In the genomic region with DNA sequence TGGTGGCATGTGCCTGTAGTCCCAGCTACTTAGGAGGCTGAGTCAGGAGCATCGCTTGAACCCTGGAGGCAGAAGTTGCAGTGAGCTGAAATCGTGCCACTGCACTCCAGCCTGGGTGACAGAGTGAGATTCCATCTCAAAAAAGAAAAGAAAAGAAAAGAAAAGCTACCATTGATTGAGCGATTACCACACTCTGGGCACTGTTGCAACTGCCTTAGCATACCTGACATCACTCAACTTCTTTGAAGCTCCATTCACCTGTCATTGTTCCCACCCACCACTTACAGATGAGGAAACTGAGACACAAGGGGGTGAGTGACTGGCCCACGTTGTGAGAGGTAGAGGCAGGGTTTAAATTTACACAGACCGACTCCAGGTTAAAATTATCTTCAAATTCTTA, we compare ENCODE assay signal across 33 cellular contexts.
DNase-seq lines count a peak whose midpoint lies in the region; ATAC-seq, FAIRE-seq and TF ChIP-seq lines count a peak whose summit lies in the region.
"Had no signal": no experiment of that assay in that cellular context is flagged by ENCODE, and none has a peak within 500 bp of the region (broad histone marks: within the 10 kb centered on the region; RNA-seq: fewer than 3 reads in every experiment).

No MANE protein-coding gene starts in this region.

- no peaks in the 10 kb centered on the region for H3K27me3 ChIP-seq in HepG2 (ENCODE audit: control insufficient read depth in 1 of 2, insufficient read depth in 2 of 2, low read length in 2 of 2)
- no peaks in the 10 kb centered on the region for H3K27me3 ChIP-seq in right lobe of liver
- H3K27me3 ChIP-seq in trophoblast cell (ENCODE audit: insufficient read depth, low read length): no peaks in the 10 kb centered on the region
- H3K27me3 ChIP-seq: BE2C; BLaER1; BLaER1 treated with 17β-estradiol and CSF1 and Interleukin-3, amounts not matched to agents 10 nM and 100 nM had no signal

- no peaks in the 10 kb centered on the region for H4K20me1 ChIP-seq in HepG2 (ENCODE audit: insufficient read depth, low read length)
- H4K20me1 ChIP-seq: BLaER1; BLaER1 treated with 17β-estradiol and CSF1 and Interleukin-3, amounts not matched to agents 10 nM and 100 nM had no signal

- peaks cover 2% of the 10 kb centered on the region for H3K79me1 ChIP-seq in trophoblast cell (ENCODE audit: low read length)

- H2BK12ac ChIP-seq in trophoblast cell (ENCODE audit: low read length): no peak overlapping the region

- no peak overlapping the region for H2AFZ ChIP-seq in HepG2 (ENCODE audit: low read length)
- H2AFZ ChIP-seq in trophoblast cell (ENCODE audit: insufficient read depth, low read length, poor library complexity): no peak overlapping the region

- H4K8ac ChIP-seq in trophoblast cell (ENCODE audit: low read depth, low read length): no peak overlapping the region

- TF ChIP-seq POLR2A in HepG2 (IDR thresholded peaks at IDR 0.05; ENCODE audit: insufficient read depth in 1 of 2, low read depth in 2 of 2, low read length in 2 of 2) (no peak), right lobe of liver (IDR thresholded peaks at IDR 0.05) (no peak)

- no peak overlapping the region for H3K14ac ChIP-seq in trophoblast cell (ENCODE audit: low read length)

- H3K4me1 ChIP-seq in HepG2 (ENCODE audit: insufficient read depth, low read length): no peaks in the 10 kb centered on the region
- no peaks in the 10 kb centered on the region for H3K4me1 ChIP-seq in right lobe of liver
- peaks cover 0 to 3% of the 10 kb centered on the region in 2 experiments for H3K4me1 ChIP-seq in trophoblast cell (ENCODE audit: control insufficient read depth in 1 of 2, insufficient read depth in 2 of 2, low read length in 2 of 2)
- H3K4me1 ChIP-seq: A549; BE2C; BLaER1; BLaER1 treated with 17β-estradiol and CSF1 and Interleukin-3, amounts not matched to agents 10 nM and 100 nM; Caco-2 had no signal

- H3K23ac ChIP-seq in trophoblast cell (ENCODE audit: low read length): no peak overlapping the region

- H3K79me2 ChIP-seq in HepG2 (ENCODE audit: insufficient read depth, low read length) (no peaks in the 10 kb centered on the region), trophoblast cell (ENCODE audit: control insufficient read depth, insufficient read depth, low read length, poor library complexity) (no peaks in the 10 kb centered on the region)

- H3K4me2 ChIP-seq in HepG2 (ENCODE audit: low read depth, low read length): no peak overlapping the region
- no peak overlapping the region for H3K4me2 ChIP-seq in trophoblast cell (ENCODE audit: low read length)
- H3K4me2 ChIP-seq: A549; BLaER1; BLaER1 treated with 17β-estradiol and CSF1 and Interleukin-3, amounts not matched to agents 10 nM and 100 nM had no signal

- no peaks in the 10 kb centered on the region for H3K36me3 ChIP-seq in HepG2 (replicated peaks in 1 of 2; ENCODE audit: control insufficient read depth in 1 of 2, insufficient read depth in 2 of 2, low read length in 2 of 2)
- no peaks in the 10 kb centered on the region for H3K36me3 ChIP-seq in right lobe of liver
- no peaks in the 10 kb centered on the region for H3K36me3 ChIP-seq in trophoblast cell (ENCODE audit: control insufficient read depth in 1 of 2, insufficient read depth in 2 of 2, low read length in 2 of 2)
- H3K36me3 ChIP-seq: BE2C, BLaER1 had no signal

- no TSS peak for BruUV-seq in HepG2 (replicated peaks; lab: Mats Ljungman, UMichigan)

- H4K91ac ChIP-seq in trophoblast cell (ENCODE audit: low read depth, low read length): no peak overlapping the region

- TF ChIP-seq RAD21 in HepG2 (CRISPR knock-in tag; IDR thresholded peaks at IDR 0.05): no peak

- H3K9ac ChIP-seq in HepG2 (ENCODE audit: insufficient read depth, low read depth, low read length): no peak overlapping the region
- no peak overlapping the region for H3K9ac ChIP-seq in trophoblast cell (ENCODE audit: low read length)
- H3K9ac ChIP-seq: BLaER1; BLaER1 treated with 17β-estradiol and CSF1 and Interleukin-3, amounts not matched to agents 10 nM and 100 nM had no signal

- H4K12ac ChIP-seq in trophoblast cell (ENCODE audit: low read depth, low read length): no peak overlapping the region

- in situ Hi-C loops in HepG2 (cut with HindIII; ENCODE audit: extremely low pct_ligation_motif_present, low pct_unique_long_range_greater_than_20kb): no loop called here

- intact Hi-C loops in HepG2 (cut with micrococcal nuclease; ENCODE audit: unreplicated experiment) (no loop called here), right lobe of liver (cut with DNase I) (no loop called here)

- no peak overlapping the region for H3K4ac ChIP-seq in trophoblast cell (ENCODE audit: low read depth, low read length)

- H3K4me3 ChIP-seq in HepG2 (replicated peaks in 1 of 3; ENCODE audit: insufficient read depth in 1 of 3, low read depth in 2 of 3, low read length in 3 of 3) (no peak overlapping the region), right lobe of liver (no peak overlapping the region), trophoblast cell (ENCODE audit: low read depth, low read length) (no peak overlapping the region)
- H3K4me3 ChIP-seq: A549; BLaER1; BLaER1 treated with 17β-estradiol and CSF1 and Interleukin-3, amounts not matched to agents 10 nM and 100 nM had no signal

- TF ChIP-seq CTCF in HepG2 (CRISPR knock-in tag; IDR thresholded peaks at IDR 0.05) (no peak), right lobe of liver (IDR thresholded peaks at IDR 0.05) (no peak)

- DNase-seq in HepG2 (ENCODE audit: low spot score) (no peak), right lobe of liver (no peak), HTR-8/SVneo (ENCODE audit: insufficient read length, low spot score) (no peak), trophoblast cell (peak; percentile 66 to 81)
- DNase-seq: 8988T; ACHN; AML-193; BE2C; C1 segment of cervical spinal cord; Caco-2; Calu3; CD4-positive, alpha-beta memory T cell; CD4-positive, alpha-beta T cell; CD4-positive, CD25-positive, alpha-beta regulatory T cell; CD8-positive, alpha-beta memory T cell; CD8-positive, alpha-beta T cell; COR-L47; DMS 273 treated with DMSO at 0.1 percent for 48 hours; DMS153; DMS53; DMS79; DMS79 treated with DMSO at 0.1 percent for 48 hours; DND-41; EL had no signal

- CTCF ChIA-PET in HepG2 (lab: Yijun Ruan, JAX; ENCODE audit: low intra/inter-chr PET ratio, low total read pairs): no interaction called here

- H2AK5ac ChIP-seq in trophoblast cell (ENCODE audit: low read length): no peak overlapping the region

- no peak overlapping the region for H3K18ac ChIP-seq in trophoblast cell (ENCODE audit: low read length)

- H2BK120ac ChIP-seq in trophoblast cell (ENCODE audit: insufficient read depth, low read length, poor library complexity): no peak overlapping the region

- no peak for FAIRE-seq in HepG2 (lab: Jason Lieb, UNC)
- FAIRE-seq in HTR-8/SVneo (lab: Jason Lieb, UNC): peak; percentile 20
- FAIRE-seq: A204.1, A549, D721Med had no signal

- no peaks in the 10 kb centered on the region for H3K9me3 ChIP-seq in HepG2 (ENCODE audit: low read length)
- no peaks in the 10 kb centered on the region for H3K9me3 ChIP-seq in right lobe of liver
- H3K9me3 ChIP-seq in trophoblast cell (ENCODE audit: insufficient read depth, low read depth, low read length): peaks cover 22% of the 10 kb centered on the region

- no peak overlapping the region for H2BK5ac ChIP-seq in trophoblast cell (ENCODE audit: low read depth, low read length, poor library complexity)

- 33% methylated on average over 5 of the region's 5 CpGs for WGBS in HepG2 (ENCODE audit: low lambda C conversion rate)
- WGBS in right lobe of liver (ENCODE audit: insufficient coverage, low coverage, low lambda C conversion rate, missing lambda C conversion rate): 60% methylated on average over 5 of the region's 5 CpGs
- no CpG with 5 or more reads among the region's 5 CpGs for WGBS in trophoblast cell (ENCODE audit: extremely low coverage, insufficient coverage, insufficient read length)

- TF ChIP-seq EP300 in HepG2 (IDR thresholded peaks at IDR 0.05; ENCODE audit: low read depth in 2 of 2, low read length in 2 of 2) (no peak), HepG2 (CRISPR knock-in tag; IDR thresholded peaks at IDR 0.05; ENCODE audit: borderline replicate concordance) (no peak)

- ATAC-seq in HepG2 (no peak), right lobe of liver (no peak), GM18498 (IDR thresholded peaks at IDR 0.05; ENCODE audit: unreplicated experiment) (no peak), GM19395 (IDR thresholded peaks at IDR 0.05; ENCODE audit: unreplicated experiment) (no peak)
- ATAC-seq: A549; CD8-positive, alpha-beta T cell had no signal

- no peak overlapping the region for H3K27ac ChIP-seq in HepG2 (ENCODE audit: extremely low read length, insufficient read depth, low read length)
- H3K27ac ChIP-seq in right lobe of liver: no peak overlapping the region
- H3K27ac ChIP-seq in trophoblast cell (ENCODE audit: low read depth, low read length): no peak overlapping the region
- H3K27ac ChIP-seq: 22Rv1; A549; BLaER1; BLaER1 treated with 17β-estradiol and CSF1 and Interleukin-3, amounts not matched to agents 10 nM and 100 nM; C4-2B had no signal

- POLR2A ChIA-PET in HepG2 (lab: Yijun Ruan, JAX): no interaction called here

Comparison
In these comparisons a context has a peak if more than half of its experiments do, and no peak if none do; other contexts are left out.
1. DNase-seq: peak in trophoblast cell (2 of 2); none in HepG2 (single experiment), right lobe of liver (0 of 3) and HTR-8/SVneo (single experiment).